ENCODE assay signal across 12 cellular contexts in the genomic region with DNA sequence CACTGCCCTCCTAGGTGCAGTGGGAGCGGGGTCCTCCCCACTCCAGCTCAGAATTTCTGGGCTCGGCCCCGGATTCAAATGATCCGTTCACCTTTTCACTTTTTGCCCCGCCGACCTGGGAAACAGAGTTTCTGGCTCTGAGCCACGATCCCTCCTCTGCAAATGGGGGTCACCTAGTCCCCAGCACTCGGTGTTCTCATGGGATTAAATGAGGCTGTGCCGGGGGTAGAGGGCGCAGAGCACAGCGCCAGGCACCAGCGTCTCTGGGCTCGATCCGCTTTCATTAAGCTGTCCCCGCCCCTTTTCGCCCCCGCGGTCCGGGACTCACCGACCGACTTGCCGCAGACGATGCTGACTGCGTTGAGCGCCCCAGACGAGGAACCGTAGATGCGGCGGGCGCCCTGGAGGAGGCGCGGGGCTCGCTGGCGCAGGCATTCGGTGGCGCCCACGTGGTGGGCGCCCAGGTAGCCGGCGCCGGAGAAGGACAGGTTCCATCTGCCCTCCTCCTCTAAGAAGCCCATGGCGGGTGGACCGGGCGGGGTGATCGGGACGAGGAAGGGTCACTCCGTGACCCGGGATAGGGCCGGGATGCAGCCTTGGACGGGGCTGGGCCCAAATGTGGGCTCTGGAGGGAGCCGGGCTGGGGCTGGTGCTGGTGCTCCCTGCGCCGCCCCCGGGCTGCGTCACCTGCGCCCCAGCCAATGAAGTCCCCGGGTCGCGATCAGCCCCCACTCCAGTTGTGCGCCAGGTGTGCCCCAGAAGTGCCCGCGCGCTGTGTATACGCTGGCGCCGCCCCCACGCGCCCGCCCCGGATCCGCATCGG. TPM values are rescaled to one million over a fixed set of nuclear protein-coding genes. Genes with fewer than 3 reads are reported as not detected.
DNase-seq lines count a peak whose midpoint lies in the region; ATAC-seq and TF ChIP-seq lines count a peak whose summit lies in the region.
"Had no signal": no experiment of that assay in that cellular context is flagged by ENCODE, and none has a peak within 500 bp of the region (broad histone marks: within the 10 kb centered on the region; RNA-seq: fewer than 3 reads in every experiment).

A gene with protein sequence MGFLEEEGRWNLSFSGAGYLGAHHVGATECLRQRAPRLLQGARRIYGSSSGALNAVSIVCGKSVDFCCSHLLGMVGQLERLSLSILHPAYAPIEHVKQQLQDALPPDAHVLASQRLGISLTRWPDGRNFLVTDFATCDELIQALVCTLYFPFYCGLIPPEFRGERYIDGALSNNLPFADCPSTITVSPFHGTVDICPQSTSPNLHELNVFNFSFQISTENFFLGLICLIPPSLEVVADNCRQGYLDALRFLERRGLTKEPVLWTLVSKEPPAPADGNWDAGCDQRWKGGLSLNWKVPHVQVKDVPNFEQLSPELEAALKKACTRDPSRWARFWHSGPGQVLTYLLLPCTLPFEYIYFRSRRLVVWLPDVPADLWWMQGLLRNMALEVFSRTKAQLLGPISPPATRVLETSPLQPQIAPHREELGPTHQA (minus strand): TSS at position 654 of the 823 bp plus-strand sequence. CDS start 133 bp downstream, at position 521.

- no peaks in the 10 kb centered on the region for H3K9me3 ChIP-seq in WERI-Rb-1 (ENCODE audit: severe bottlenecking)
- H3K9me3 ChIP-seq: Caco-2 had no signal

- TF ChIP-seq CTCF in WERI-Rb-1 (IDR thresholded peaks at IDR 0.05; ENCODE audit: low read depth, low read length) = no peak

- no peaks in the 10 kb centered on the region for H3K9me3 Mint-ChIP-seq in activated naive CD4-positive, alpha-beta T cell treated with anti-CD3 and anti-CD28 coated beads, Interleukin-2, amount 50 U/mL, for 72 hours

- H3K27ac ChIP-seq in WERI-Rb-1 = no peak within 1 kb of the TSS

- DNase-seq in activated naive CD4-positive, alpha-beta T cell treated with Interleukin-2 at 50 U/mL for 16 hours = peak; percentile 23
- DNase-seq in activated naive CD4-positive, alpha-beta T cell (lab: John Stamatoyannopoulos, UW) = no peak
- DNase-seq in activated naive CD4-positive, alpha-beta T cell treated with anti-CD3 and anti-CD28 coated beads, Interleukin-2, amount 50 U/mL, for 72 hours (ENCODE audit: low spot score in 2 of 2) = peak; percentile 13 to 23
- DNase-seq in left kidney (ENCODE audit: low read depth, low spot score) = peak; percentile 50
- DNase-seq in stimulated activated naive CD8-positive, alpha-beta T cell treated with anti-CD3 and anti-CD28 coated beads, Interleukin-15, Interleukin-2, amounts not matched to agents 100 U/mL and 50 U/mL, for 24 hours = peak; percentile 58
- DNase-seq in WERI-Rb-1 = no peak
- DNase-seq in HEK293T (ENCODE audit: extremely low spot score) = no peak
- no peak for DNase-seq in SHP77 (lab: John Stamatoyannopoulos, UW)
- DNase-seq: NCI-H2171, T-helper 9 cell had no signal

- CTCF ChIA-PET in HEK293T (lab: Yijun Ruan, JAX) = interaction anchor here (2.0 kb wide), 1 partner anchor 8 kb away, joined by 6 read pairs; no protein-coding TSS in a partner anchor

- H3K36me3 Mint-ChIP-seq in activated naive CD4-positive, alpha-beta T cell treated with anti-CD3 and anti-CD28 coated beads, Interleukin-2, amount 50 U/mL, for 72 hours = no peaks in the 10 kb centered on the region

- peak in 1 of 2 donors; percentile 70 for ATAC-seq in activated naive CD4-positive, alpha-beta T cell treated with anti-CD3 and anti-CD28 coated beads, Interleukin-2, amount 50 U/mL, for 72 hours
- ATAC-seq in stimulated activated naive CD8-positive, alpha-beta T cell treated with anti-CD3 and anti-CD28 coated beads, Interleukin-15, Interleukin-2, amounts not matched to agents 100 U/mL and 50 U/mL, for 24 hours = peak; percentile 31

- no peak within 1 kb of the TSS for H3K27ac Mint-ChIP-seq in activated naive CD4-positive, alpha-beta T cell treated with anti-CD3 and anti-CD28 coated beads, Interleukin-2, amount 50 U/mL, for 72 hours

- POLR2A ChIA-PET in HEK293T (lab: Yijun Ruan, JAX) = no interaction called here

- H3K36me3 ChIP-seq in WERI-Rb-1 = no peaks in the 10 kb centered on the region

- no peak within 1 kb of the TSS for H3K4me3 ChIP-seq in WERI-Rb-1 (ENCODE audit: low read depth, low read length)

- H3K27me3 ChIP-seq in WERI-Rb-1 (ENCODE audit: insufficient read depth, low read depth, severe bottlenecking) = no peaks in the 10 kb centered on the region

TF ChIP-seq in HEK293T, 16 proteins besides CTCF, POLR2A, EP300 and RAD21:
- TF ChIP-seq SP1 (IDR thresholded peaks at IDR 0.05) (no peak), SUZ12 (IDR thresholded peaks at IDR 0.05) (no peak)

RNA-seq across cellular contexts. Expression of the gene that starts here (rescaled TPM):
- not detected for total RNA-seq in activated naive CD4-positive, alpha-beta T cell treated with anti-CD3 and anti-CD28 coated beads, Interleukin-2, amount 50 U/mL, for 72 hours
- total RNA-seq: bronchial epithelial cell, Caco-2 had no signal

Comparison
In these comparisons a context has a peak if more than half of its experiments do, and no peak if none do; other contexts are left out.
1. DNase-seq: peak in activated naive CD4-positive, alpha-beta T cell treated with Interleukin-2 at 50 U/mL for 16 hours (single experiment), left kidney (single experiment) and stimulated activated naive CD8-positive, alpha-beta T cell treated with anti-CD3 and anti-CD28 coated beads, Interleukin-15, Interleukin-2, amounts not matched to agents 100 U/mL and 50 U/mL, for 24 hours (single experiment); none in activated naive CD4-positive, alpha-beta T cell (0 of 4), WERI-Rb-1 (single experiment), HEK293T (single experiment) and SHP77 (0 of 2).
2. Peak in DNase-seq in activated naive CD4-positive, alpha-beta T cell treated with anti-CD3 and anti-CD28 coated beads, Interleukin-2, amount 50 U/mL, for 72 hours; RNA of the gene not detected or under 1 TPM.